ENCODE assay signal across 13 cellular contexts in genomic region chr7:84971360-84971759, GRCh38.
A peak's percentile ranks its signal among the peaks of the same experiment; 100 is the strongest.
DNase-seq lines count a peak whose midpoint lies in the region; ATAC-seq and TF ChIP-seq lines count a peak whose summit lies in the region.
"Had no signal": no experiment of that assay in that cellular context is flagged by ENCODE, and none has a peak within 500 bp of the region (broad histone marks: within the 10 kb centered on the region; RNA-seq: fewer than 3 reads in every experiment).

No MANE protein-coding gene starts in this region.

- no peaks in the 10 kb centered on the region for H3K27me3 Mint-ChIP-seq in natural killer cell (ENCODE audit: low read depth in 2 of 2)
- no peaks in the 10 kb centered on the region for H3K27me3 Mint-ChIP-seq in activated CD8-positive, alpha-beta T cell treated with anti-CD3 and anti-CD28 coated beads for 36 hours

- intact Hi-C loops in esophagus muscularis mucosa (cut with DNase I): no loop called here
- intact Hi-C loops in natural killer cell (cut with micrococcal nuclease): no loop called here
- intact Hi-C loops in activated CD8-positive, alpha-beta T cell treated with anti-CD3 and anti-CD28 coated beads for 36 hours (cut with micrococcal nuclease): no loop called here

- H3K27ac Mint-ChIP-seq in natural killer cell: no peak overlapping the region
- no peak overlapping the region for H3K27ac Mint-ChIP-seq in activated CD8-positive, alpha-beta T cell treated with anti-CD3 and anti-CD28 coated beads for 36 hours

- H3K9ac ChIP-seq in GM23248: no peak overlapping the region
- H3K9ac ChIP-seq: BLaER1 treated with 17β-estradiol and CSF1 and Interleukin-3, amounts not matched to agents 10 nM and 100 nM had no signal

- H3K9me3 ChIP-seq in GM23248 (ENCODE audit: low read depth) (no peaks in the 10 kb centered on the region), esophagus muscularis mucosa (no peaks in the 10 kb centered on the region)
- H3K9me3 ChIP-seq: BLaER1 treated with 17β-estradiol and CSF1 and Interleukin-3, amounts not matched to agents 10 nM and 100 nM; SJCRH30 had no signal

- no peaks in the 10 kb centered on the region for H3K79me2 ChIP-seq in GM23248 (ENCODE audit: insufficient read depth)

- H3K27ac ChIP-seq in GM23248: no peak overlapping the region
- peak overlapping the region; percentile 36 to 45 (median 36) for H3K27ac ChIP-seq in esophagus muscularis mucosa (replicated peaks in 1 of 4)
- H3K27ac ChIP-seq: BLaER1 treated with 17β-estradiol and CSF1 and Interleukin-3, amounts not matched to agents 10 nM and 100 nM; SJCRH30 had no signal

- CTCF ChIA-PET in activated CD8-positive, alpha-beta T cell treated with anti-CD3 and anti-CD28 coated beads for 36 hours (lab: Charles Lee): no interaction called here

- no peaks in the 10 kb centered on the region for H3K36me3 Mint-ChIP-seq in natural killer cell
- no peaks in the 10 kb centered on the region for H3K36me3 Mint-ChIP-seq in activated CD8-positive, alpha-beta T cell treated with anti-CD3 and anti-CD28 coated beads for 36 hours (ENCODE audit: low read depth)

- H3K36me3 ChIP-seq in GM23248 (ENCODE audit: low read depth) (no peaks in the 10 kb centered on the region), esophagus muscularis mucosa (no peaks in the 10 kb centered on the region)
- H3K36me3 ChIP-seq: BLaER1 treated with 17β-estradiol and CSF1 and Interleukin-3, amounts not matched to agents 10 nM and 100 nM; SJCRH30 had no signal

- TF ChIP-seq CTCF in esophagus muscularis mucosa (IDR thresholded peaks at IDR 0.05): no peak
- no peak for TF ChIP-seq CTCF in omental fat pad (IDR thresholded peaks at IDR 0.05)
- no peak for TF ChIP-seq CTCF in natural killer cell (IDR thresholded peaks at IDR 0.05)
- TF ChIP-seq CTCF in activated CD8-positive, alpha-beta T cell treated with anti-CD3 and anti-CD28 coated beads for 36 hours (IDR thresholded peaks at IDR 0.05): no peak

- POLR2A ChIA-PET in activated CD8-positive, alpha-beta T cell treated with anti-CD3 and anti-CD28 coated beads for 36 hours (lab: Charles Lee): no interaction called here

- H3K4me3 ChIP-seq in GM23248: no peak overlapping the region
- no peak overlapping the region for H3K4me3 ChIP-seq in esophagus muscularis mucosa
- H3K4me3 ChIP-seq: BLaER1 treated with 17β-estradiol and CSF1 and Interleukin-3, amounts not matched to agents 10 nM and 100 nM; SJCRH30 had no signal

- DNase-seq in NCI-H2227 (lab: John Stamatoyannopoulos, UW; ENCODE audit: unreplicated experiment) (peak; percentile 5), NCI-H2227 treated with DMSO at 0.1 percent for 48 hours (lab: John Stamatoyannopoulos, UW) (no peak), GM23248 (no peak), esophagus muscularis mucosa (ENCODE audit: extremely low spot score) (no peak), omental fat pad (ENCODE audit: low spot score) (no peak), NCI-H2029 (lab: John Stamatoyannopoulos, UW) (no peak), natural killer cell (no peak)
- DNase-seq in activated CD8-positive, alpha-beta T cell treated with anti-CD3 and anti-CD28 coated beads for 36 hours: no peak
- DNase-seq: MV-4-11, NCI-H1436, NCI-H2081 treated with DMSO at 0.1 percent for 48 hours, SJCRH30 had no signal

- H3K4me1 ChIP-seq in GM23248 (ENCODE audit: insufficient read depth) (peaks cover 8% of the 10 kb centered on the region), esophagus muscularis mucosa (peaks cover 3 to 29% (median 27%) of the 10 kb centered on the region in 4 donors)
- H3K4me1 ChIP-seq: BLaER1 treated with 17β-estradiol and CSF1 and Interleukin-3, amounts not matched to agents 10 nM and 100 nM; SJCRH30 had no signal

- in situ Hi-C loops in GM23248 (cut with MboI): no loop called here

- H3K9me3 Mint-ChIP-seq in natural killer cell: peaks cover 11 to 14% of the 10 kb centered on the region in 2 donors
- H3K9me3 Mint-ChIP-seq in activated CD8-positive, alpha-beta T cell treated with anti-CD3 and anti-CD28 coated beads for 36 hours: no peaks in the 10 kb centered on the region

- no peak overlapping the region for H3K4me3 Mint-ChIP-seq in natural killer cell
- H3K4me3 Mint-ChIP-seq in activated CD8-positive, alpha-beta T cell treated with anti-CD3 and anti-CD28 coated beads for 36 hours: no peak overlapping the region

- no peak overlapping the region for H3K4me2 ChIP-seq in GM23248 (ENCODE audit: unreplicated experiment)
- H3K4me2 ChIP-seq: BLaER1 treated with 17β-estradiol and CSF1 and Interleukin-3, amounts not matched to agents 10 nM and 100 nM had no signal

- H4K20me1 ChIP-seq in GM23248 (ENCODE audit: insufficient read depth): no peaks in the 10 kb centered on the region
- H4K20me1 ChIP-seq: BLaER1 treated with 17β-estradiol and CSF1 and Interleukin-3, amounts not matched to agents 10 nM and 100 nM had no signal

- peak overlapping the region; percentile 12; the same call in 1 of the 2 replicates for H2AFZ ChIP-seq in GM23248

- WGBS in GM23248 (ENCODE audit: low coverage in 1 of 2, low lambda C conversion rate in 2 of 2, missing lambda C conversion rate in 2 of 2), 2 experiments: 43 to 57% methylated on average over 1 of the region's 1 CpG
- WGBS in esophagus muscularis mucosa: 44% methylated on average over 1 of the region's 1 CpG

- no peak for TF ChIP-seq EP300 in esophagus muscularis mucosa (IDR thresholded peaks at IDR 0.05)

- ATAC-seq in omental fat pad (ENCODE audit: low FRiP score): peak; percentile 41
- ATAC-seq in natural killer cell: no peak
- ATAC-seq in activated CD8-positive, alpha-beta T cell treated with anti-CD3 and anti-CD28 coated beads for 36 hours: no peak

- H3K4me1 Mint-ChIP-seq in natural killer cell: no peaks in the 10 kb centered on the region
- no peaks in the 10 kb centered on the region for H3K4me1 Mint-ChIP-seq in activated CD8-positive, alpha-beta T cell treated with anti-CD3 and anti-CD28 coated beads for 36 hours (ENCODE audit: low read depth)

- H3K27me3 ChIP-seq in GM23248 (replicated peaks; ENCODE audit: insufficient read depth) (no peaks in the 10 kb centered on the region), esophagus muscularis mucosa (no peaks in the 10 kb centered on the region)
- H3K27me3 ChIP-seq: BLaER1 treated with 17β-estradiol and CSF1 and Interleukin-3, amounts not matched to agents 10 nM and 100 nM; SJCRH30 had no signal

- no peak for TF ChIP-seq POLR2A in esophagus muscularis mucosa (IDR thresholded peaks at IDR 0.05; ENCODE audit: low read depth)

- no peaks in the 10 kb centered on the region for H3K9me2 ChIP-seq in GM23248 (ENCODE audit: insufficient read depth)

- peaks cover 7% of the 10 kb centered on the region for H3F3A ChIP-seq in GM23248 (ENCODE audit: insufficient read depth)
